26 cellular contexts compared by ENCODE assay signal in the genomic region with DNA sequence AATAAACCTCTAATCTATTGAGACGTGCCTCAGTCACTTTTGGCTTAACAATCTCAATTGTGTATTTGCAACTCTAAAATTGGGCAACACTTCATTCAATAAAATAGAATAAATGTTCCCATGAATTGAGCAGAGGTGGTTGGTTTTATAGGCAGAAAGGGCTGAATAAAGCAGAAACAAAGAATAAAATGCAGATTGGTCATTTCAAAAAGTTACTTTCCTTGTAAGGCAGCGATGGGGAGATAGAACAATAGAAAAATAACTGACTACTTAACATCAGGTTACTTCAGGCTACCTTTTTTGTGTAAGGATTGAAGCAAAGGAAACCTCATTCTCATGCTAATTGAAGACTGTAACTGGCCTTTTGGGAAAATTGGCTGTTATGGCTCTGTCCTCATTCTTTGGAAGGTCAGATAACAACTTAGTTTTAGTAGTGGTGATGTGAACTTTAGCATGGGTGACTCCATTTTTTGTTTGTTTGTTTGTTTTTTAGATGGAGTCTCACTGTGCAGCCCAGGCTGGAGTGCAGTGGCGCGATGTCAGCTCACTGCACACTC.
"Had no signal": no experiment of that assay in that cellular context is flagged by ENCODE, and none has a peak within 500 bp of the region (broad histone marks: within the 10 kb centered on the region; RNA-seq: fewer than 3 reads in every experiment).

No MANE protein-coding gene starts in this region.

- H3K4me3 Mint-ChIP-seq: activated CD4-positive, alpha-beta memory T cell treated with anti-CD3 and anti-CD28 coated beads, Interleukin-2, amount 10 ng/mL, durations not matched to agents 7 days and 5 days; activated CD4-positive, alpha-beta T cell treated with anti-CD3 and anti-CD28 coated beads for 36 hours; activated naive CD4-positive, alpha-beta T cell treated with anti-CD3 and anti-CD28 coated beads, Interleukin-2, amount 10 ng/mL, durations not matched to agents 7 days and 5 days; activated T-cell treated with anti-CD3 and anti-CD28 coated beads, Interleukin-2, amount 50 U/mL, for 72 hours; T-cell had no signal

- DNase-seq: activated CD4-positive, alpha-beta memory T cell treated with anti-CD3 and anti-CD28 coated beads, Interleukin-2, amount 10 ng/mL, durations not matched to agents 7 days and 5 days; activated CD4-positive, alpha-beta T cell treated with anti-CD3 and anti-CD28 coated beads for 36 hours; activated CD4-positive, alpha-beta T cell treated with anti-CD3 and anti-CD28 coated beads, Interleukin-2, amount 50 U/mL, for 1 hour; activated gamma-delta T cell treated with Interleukin-2 at 50 U/mL for 16 hours; activated naive CD4-positive, alpha-beta T cell treated with anti-CD3 and anti-CD28 coated beads, Interleukin-2, amount 10 ng/mL, durations not matched to agents 7 days and 5 days; activated T-cell treated with anti-CD3 and anti-CD28 coated beads for 4 hours; activated T-cell treated with anti-CD3 and anti-CD28 coated beads, Interleukin-2, amount 50 U/mL, for 72 hours; aorta; caudate nucleus; NCI-H1092; NCI-H1417 treated with DMSO at 0.1 percent for 48 hours; NCI-H1694; NCI-H2029; NCI-H2107; NCI-H2171 treated with DMSO at 0.1 percent for 48 hours; NCI-H226; NCI-H526 treated with DMSO at 0.1 percent for 48 hours; NCI-H82; RPMI8226; T-cell had no signal

- H3K27ac ChIP-seq: breast epithelium, SK-N-MC, VCaP had no signal

- H3K4me3 ChIP-seq: breast epithelium, SK-N-MC had no signal

- H3K4me1 ChIP-seq: breast epithelium had no signal

- H3K4me1 Mint-ChIP-seq: activated CD4-positive, alpha-beta memory T cell treated with anti-CD3 and anti-CD28 coated beads, Interleukin-2, amount 10 ng/mL, durations not matched to agents 7 days and 5 days; activated CD4-positive, alpha-beta T cell treated with anti-CD3 and anti-CD28 coated beads for 36 hours; activated naive CD4-positive, alpha-beta T cell treated with anti-CD3 and anti-CD28 coated beads, Interleukin-2, amount 10 ng/mL, durations not matched to agents 7 days and 5 days had no signal

- H3K36me3 ChIP-seq: breast epithelium had no signal

- H3K27me3 Mint-ChIP-seq: activated CD4-positive, alpha-beta memory T cell treated with anti-CD3 and anti-CD28 coated beads, Interleukin-2, amount 10 ng/mL, durations not matched to agents 7 days and 5 days; activated CD4-positive, alpha-beta T cell treated with anti-CD3 and anti-CD28 coated beads for 36 hours; activated naive CD4-positive, alpha-beta T cell treated with anti-CD3 and anti-CD28 coated beads, Interleukin-2, amount 10 ng/mL, durations not matched to agents 7 days and 5 days; T-cell had no signal

- ATAC-seq: activated CD4-positive, alpha-beta T cell treated with anti-CD3 and anti-CD28 coated beads for 36 hours; activated T-cell treated with anti-CD3 and anti-CD28 coated beads, Interleukin-2, amount 50 U/mL, for 72 hours; Panc1; Right ventricle myocardium inferior; T-cell had no signal

- H3K27ac Mint-ChIP-seq: activated CD4-positive, alpha-beta memory T cell treated with anti-CD3 and anti-CD28 coated beads, Interleukin-2, amount 10 ng/mL, durations not matched to agents 7 days and 5 days; activated CD4-positive, alpha-beta T cell treated with anti-CD3 and anti-CD28 coated beads for 36 hours; activated naive CD4-positive, alpha-beta T cell treated with anti-CD3 and anti-CD28 coated beads, Interleukin-2, amount 10 ng/mL, durations not matched to agents 7 days and 5 days; activated T-cell treated with anti-CD3 and anti-CD28 coated beads, Interleukin-2, amount 50 U/mL, for 72 hours; activated T-helper 2 cell treated with anti-CD3 and anti-CD28 coated beads, Interferon-gamma antibody, Interleukin-2, Interleukin-4, amounts not matched to agents 10 μg/mL and 5 μg/mL and 100 μg/mL, durations not matched to agents 14 hours and 24 hours and 36 hours; T-cell had no signal

- H3K27me3 ChIP-seq: breast epithelium had no signal

- H3K9me3 ChIP-seq: breast epithelium had no signal

- H3K9me3 Mint-ChIP-seq: activated CD4-positive, alpha-beta memory T cell treated with anti-CD3 and anti-CD28 coated beads, Interleukin-2, amount 10 ng/mL, durations not matched to agents 7 days and 5 days; activated naive CD4-positive, alpha-beta T cell treated with anti-CD3 and anti-CD28 coated beads, Interleukin-2, amount 10 ng/mL, durations not matched to agents 7 days and 5 days; activated T-cell treated with anti-CD3 and anti-CD28 coated beads, Interleukin-2, amount 50 U/mL, for 72 hours; activated T-helper 2 cell treated with anti-CD3 and anti-CD28 coated beads, Interferon-gamma antibody, Interleukin-2, Interleukin-4, amounts not matched to agents 10 μg/mL and 5 μg/mL and 100 μg/mL, durations not matched to agents 14 hours and 24 hours and 36 hours; T-cell had no signal

- H3K36me3 Mint-ChIP-seq: activated naive CD4-positive, alpha-beta T cell treated with anti-CD3 and anti-CD28 coated beads, Interleukin-2, amount 10 ng/mL, durations not matched to agents 7 days and 5 days had no signal
